ENCODE assay signal across 17 cellular contexts in genomic region chr7:50357346-50357745, GRCh38. TPM values are rescaled to one million over a fixed set of nuclear protein-coding genes. Genes with fewer than 3 reads are reported as not detected.
DNase-seq lines count a peak whose midpoint lies in the region; ATAC-seq, FAIRE-seq and TF ChIP-seq lines count a peak whose summit lies in the region.
"Had no signal": no experiment of that assay in that cellular context is flagged by ENCODE, and none has a peak within 500 bp of the region (broad histone marks: within the 10 kb centered on the region; RNA-seq: fewer than 3 reads in every experiment).

No MANE protein-coding gene starts in this region.

- H3K9me1 ChIP-seq in K562 (ENCODE audit: control insufficient read depth, insufficient read depth, low read length) = no peaks in the 10 kb centered on the region

- H3K27ac ChIP-seq in Peyer's patch (peak overlapping the region in 3 of 4 donors; percentile 59 to 75 (median 74)), K562 (ENCODE audit: extremely low read depth, low read depth, low read length) (peak overlapping the region; percentile 90), suprapubic skin (no peak overlapping the region)
- H3K27ac ChIP-seq: ascending aorta, uterus, WERI-Rb-1 had no signal

- WGBS in K562 (ENCODE audit: insufficient coverage, low coverage, missing lambda C conversion rate) = 93% methylated on average over 5 of the region's 5 CpGs
- WGBS in suprapubic skin = 70% methylated on average over 5 of the region's 5 CpGs

- no peak for TF ChIP-seq POLR2A in Peyer's patch (IDR thresholded peaks at IDR 0.05)
- TF ChIP-seq POLR2A in K562 (conservative IDR thresholded peaks at IDR 0.05) = no peak
- no peak for TF ChIP-seq POLR2A in suprapubic skin (IDR thresholded peaks at IDR 0.05)

- H3K4me2 ChIP-seq in K562 (ENCODE audit: insufficient read depth, low read length) = no peak overlapping the region

- no peaks in the 10 kb centered on the region for H4K20me1 ChIP-seq in K562 (replicated peaks; ENCODE audit: control insufficient read depth, insufficient read depth, low read length)

- H3K9ac ChIP-seq in K562 (ENCODE audit: insufficient read depth in 1 of 2, low read depth in 2 of 2, low read length in 2 of 2) = no peak overlapping the region

- peaks cover 73% of the 10 kb centered on the region for H3K36me3 Mint-ChIP-seq in activated CD8-positive, alpha-beta memory T cell treated with anti-CD3 and anti-CD28 coated beads, Interleukin-2, amount 10 ng/mL, durations not matched to agents 7 days and 5 days
- H3K36me3 Mint-ChIP-seq in stimulated activated memory B cell treated with anti-CD40 and anti-IgM and Interleukin-4, amounts not matched to agents 10 μg/mL and 1 μg/mL and 100 μg/mL, for 72 hours = peaks cover 78% of the 10 kb centered on the region

- FAIRE-seq in K562 (lab: Jason Lieb, UNC) = no peak

- H3K27me3 ChIP-seq in Peyer's patch (no peaks in the 10 kb centered on the region), K562 (ENCODE audit: control insufficient read depth in 2 of 2, insufficient read depth in 2 of 2, low read length in 2 of 2) (no peaks in the 10 kb centered on the region), suprapubic skin (no peaks in the 10 kb centered on the region)
- H3K27me3 ChIP-seq: ascending aorta, uterus had no signal

- H3K4me3 ChIP-seq in Peyer's patch (no peak overlapping the region), K562 (no peak overlapping the region), suprapubic skin (no peak overlapping the region), mucosa of descending colon (no peak overlapping the region)
- H3K4me3 ChIP-seq: ascending aorta, MG63, uterus had no signal

- H3K36me3 ChIP-seq in Peyer's patch (no peaks in the 10 kb centered on the region), K562 (ENCODE audit: control insufficient read depth, insufficient read depth, low read length) (peaks cover 69% of the 10 kb centered on the region), suprapubic skin (no peaks in the 10 kb centered on the region), mucosa of descending colon (ENCODE audit: low read depth) (no peaks in the 10 kb centered on the region)
- H3K36me3 ChIP-seq: ascending aorta, MG63, uterus, WERI-Rb-1 had no signal

- H3K9me3 Mint-ChIP-seq in activated CD8-positive, alpha-beta memory T cell treated with anti-CD3 and anti-CD28 coated beads, Interleukin-2, amount 10 ng/mL, durations not matched to agents 7 days and 5 days (ENCODE audit: low read depth) = no peaks in the 10 kb centered on the region
- H3K9me3 Mint-ChIP-seq in stimulated activated memory B cell treated with anti-CD40 and anti-IgM and Interleukin-4, amounts not matched to agents 10 μg/mL and 1 μg/mL and 100 μg/mL, for 72 hours = peaks cover 3% of the 10 kb centered on the region
- H3K9me3 Mint-ChIP-seq: HFFc6 had no signal

- ATAC-seq in activated CD8-positive, alpha-beta memory T cell treated with anti-CD3 and anti-CD28 coated beads, Interleukin-2, amount 10 ng/mL, durations not matched to agents 7 days and 5 days = no peak
- ATAC-seq in K562 (no peak), GM19328 (IDR thresholded peaks at IDR 0.05; ENCODE audit: unreplicated experiment) (no peak), mucosa of descending colon (no peak)
- ATAC-seq in stimulated activated memory B cell treated with anti-CD40 and anti-IgM and Interleukin-4, amounts not matched to agents 10 μg/mL and 1 μg/mL and 100 μg/mL, for 72 hours = no peak

- no peak overlapping the region for H2AFZ ChIP-seq in K562 (ENCODE audit: low read depth, low read length)

- H3K79me2 ChIP-seq in K562 (ENCODE audit: control insufficient read depth, insufficient read depth, low read length) = peaks cover 74% of the 10 kb centered on the region

- no TSS peak for BruUV-seq in K562 (replicated peaks; lab: Mats Ljungman, UMichigan)

- H3K4me1 ChIP-seq in Peyer's patch (peaks cover 0 to 7% (median 0%) of the 10 kb centered on the region in 4 donors), K562 (replicated peaks in 1 of 2; ENCODE audit: control insufficient read depth in 2 of 2, insufficient read depth in 2 of 2, low read length in 2 of 2) (peaks cover 59 to 83% of the 10 kb centered on the region in 2 experiments), suprapubic skin (no peaks in the 10 kb centered on the region), mucosa of descending colon (ENCODE audit: low read depth) (no peaks in the 10 kb centered on the region)
- H3K4me1 ChIP-seq: ascending aorta, uterus had no signal

- no peak for TF ChIP-seq RAD21 in K562 (CRISPR knock-in tag; conservative IDR thresholded peaks at IDR 0.05 in 1 of 2, IDR thresholded peaks at IDR 0.05 in 1 of 2)

- in situ Hi-C loops in K562 (cut with MboI) = no loop called here

- peaks cover 95% of the 10 kb centered on the region for H3K4me1 Mint-ChIP-seq in activated CD8-positive, alpha-beta memory T cell treated with anti-CD3 and anti-CD28 coated beads, Interleukin-2, amount 10 ng/mL, durations not matched to agents 7 days and 5 days
- H3K4me1 Mint-ChIP-seq in stimulated activated memory B cell treated with anti-CD40 and anti-IgM and Interleukin-4, amounts not matched to agents 10 μg/mL and 1 μg/mL and 100 μg/mL, for 72 hours = peaks cover 86% of the 10 kb centered on the region

- peak overlapping the region; percentile 91 for H3K27ac Mint-ChIP-seq in activated CD8-positive, alpha-beta memory T cell treated with anti-CD3 and anti-CD28 coated beads, Interleukin-2, amount 10 ng/mL, durations not matched to agents 7 days and 5 days
- H3K27ac Mint-ChIP-seq in stimulated activated memory B cell treated with anti-CD40 and anti-IgM and Interleukin-4, amounts not matched to agents 10 μg/mL and 1 μg/mL and 100 μg/mL, for 72 hours = peak overlapping the region; percentile 86
- H3K27ac Mint-ChIP-seq: HFFc6 had no signal

- H3K4me3 Mint-ChIP-seq in activated CD8-positive, alpha-beta memory T cell treated with anti-CD3 and anti-CD28 coated beads, Interleukin-2, amount 10 ng/mL, durations not matched to agents 7 days and 5 days = peak overlapping the region; percentile 16
- no peak overlapping the region for H3K4me3 Mint-ChIP-seq in stimulated activated memory B cell treated with anti-CD40 and anti-IgM and Interleukin-4, amounts not matched to agents 10 μg/mL and 1 μg/mL and 100 μg/mL, for 72 hours
- H3K4me3 Mint-ChIP-seq: HFFc6 had no signal

- H3K27me3 Mint-ChIP-seq in activated CD8-positive, alpha-beta memory T cell treated with anti-CD3 and anti-CD28 coated beads, Interleukin-2, amount 10 ng/mL, durations not matched to agents 7 days and 5 days = no peaks in the 10 kb centered on the region
- H3K27me3 Mint-ChIP-seq in stimulated activated memory B cell treated with anti-CD40 and anti-IgM and Interleukin-4, amounts not matched to agents 10 μg/mL and 1 μg/mL and 100 μg/mL, for 72 hours = no peaks in the 10 kb centered on the region

- intact Hi-C loops in K562 (cut with micrococcal nuclease) (no loop called here), mucosa of descending colon (cut with DNase I, micrococcal nuclease) (no loop called here)

- TF ChIP-seq CTCF in Peyer's patch (IDR thresholded peaks at IDR 0.05) (no peak), K562 (IDR thresholded peaks at IDR 0.05 in 2 of 3, conservative IDR thresholded peaks at IDR 0.05 in 1 of 3; ENCODE audit: insufficient read depth in 2 of 3, low read depth in 1 of 3, low read length in 3 of 3) (no peak), suprapubic skin (IDR thresholded peaks at IDR 0.05) (no peak), mucosa of descending colon (IDR thresholded peaks at IDR 0.05) (no peak)

- DNase-seq in activated CD8-positive, alpha-beta memory T cell treated with anti-CD3 and anti-CD28 coated beads, Interleukin-2, amount 10 ng/mL, durations not matched to agents 7 days and 5 days = no peak
- DNase-seq in activated CD8-positive, alpha-beta memory T cell treated with anti-CD3 and anti-CD28 coated beads, Interleukin-2, amount 50 U/mL, for 48 hours = no peak
- DNase-seq in Peyer's patch (no peak), K562 (ENCODE audit: extremely low read depth in 1 of 4, low spot score in 3 of 4) (no peak), suprapubic skin (ENCODE audit: low spot score in 2 of 2) (no peak), mucosa of descending colon (no peak)
- DNase-seq: COR-L47, HFFc6, MG63, NCI-H1694, NCI-H345, RPMI8226, uterus, WERI-Rb-1 had no signal

- CTCF ChIA-PET in activated CD8-positive, alpha-beta memory T cell treated with anti-CD3 and anti-CD28 coated beads, Interleukin-2, amount 10 ng/mL, durations not matched to agents 7 days and 5 days (lab: Charles Lee) = interaction anchor here (0.7 to 12.2 kb wide), 5 partner anchors 7 to 84 kb away, joined by 3 to 207 read pairs (median 3); no protein-coding TSS in a partner anchor
- CTCF ChIA-PET in K562 (lab: Yijun Ruan, JAX; ENCODE audit: low intra/inter-chr PET ratio) = no interaction called here

- no peak for TF ChIP-seq EP300 in K562 (IDR thresholded peaks at IDR 0.05; ENCODE audit: low read length)
- TF ChIP-seq EP300 in suprapubic skin (IDR thresholded peaks at IDR 0.05) = no peak

- POLR2A ChIA-PET in K562 (lab: Yijun Ruan, JAX) = interaction anchor here (0.8 to 1.6 kb wide), 2 partner anchors 12 to 37 kb away, joined by 3 read pairs; no protein-coding TSS in a partner anchor

- H3K9me3 ChIP-seq in Peyer's patch (no peaks in the 10 kb centered on the region), K562 (replicated peaks; ENCODE audit: control insufficient read depth, insufficient read depth, low read depth, low read length) (no peaks in the 10 kb centered on the region), suprapubic skin (no peaks in the 10 kb centered on the region), mucosa of descending colon (no peaks in the 10 kb centered on the region)
- H3K9me3 ChIP-seq: ascending aorta, MG63, uterus had no signal

RNA-seq across cellular contexts. Expression of gene IKZF1, which starts 52.8 kb away (rescaled TPM):
- 100 to 1,000 TPM; 348 to 374 TPM for total RNA-seq in activated CD8-positive, alpha-beta memory T cell treated with anti-CD3 and anti-CD28 coated beads, Interleukin-2, amount 10 ng/mL, durations not matched to agents 7 days and 5 days
- 100 to 1,000 TPM in 1 of 4 donors, 10 to 100 TPM in 3; 25.3 to 108 (median 31.7) TPM for total RNA-seq in Peyer's patch
- 53.3 and 122 TPM in 2 replicates for total RNA-seq in K562 (2011; cell fraction: chromatin; rRNA removed; ENCODE audit: low replicate concordance)
- 37.5 and 50.9 TPM in 2 replicates for total RNA-seq in K562 (2011; cell fraction: nucleolus; rRNA removed)
- 76.8 and 139 TPM in 2 replicates for total RNA-seq in K562 (2011; cell fraction: nucleoplasm; rRNA removed)
- total RNA-seq in K562 (2014; rRNA removed) = 66.5 and 98.0 TPM in 2 replicates
- 43.8 and 45.6 TPM in 2 replicates for total RNA-seq in K562 (2014; rRNA removed; fragmentation: Illumina TruSeq; extraction: Trizol)
- total RNA-seq in K562 (2015; rRNA removed; fragmentation: Illumina TruSeq; extraction: Trizol) = 43.4 and 44.7 TPM in 2 replicates
- total RNA-seq in K562 (2021) = 85.3 and 96.6 TPM in 2 replicates
- polyA plus RNA-seq in K562 (2011; rRNA removed) = 28.4 and 36.2 TPM in 2 replicates
- 34.4 and 57.9 TPM in 2 replicates for polyA plus RNA-seq in K562 (2011; cell fraction: cytosol; rRNA removed)
- 43.0 and 50.8 TPM in 2 replicates for polyA plus RNA-seq in K562 (2011; cell fraction: nucleus; rRNA removed)
- 35.8 and 46.0 TPM in 2 replicates for polyA plus RNA-seq in K562 (2012)
- polyA plus RNA-seq in K562 (2014; fragmentation: Illumina TruSeq; extraction: Trizol) = 37.3 and 50.3 TPM in 2 replicates
- 10 to 100 TPM; 12.6 to 14.7 TPM for polyA plus RNA-seq in K562 (2014; fragmentation: Nextera tagmentation; extraction: Ambion mirVana)
- polyA plus RNA-seq in K562 (2014; rRNA removed) = 30.9 and 37.2 TPM in 2 replicates
- polyA minus RNA-seq in K562 (2011; rRNA and poly(A)+ RNA removed) = 82.8 and 85.1 TPM in 2 replicates
- polyA minus RNA-seq in K562 (2011; cell fraction: cytosol; rRNA and poly(A)+ RNA removed) = 60.8 and 72.3 TPM in 2 replicates
- 77.0 and 96.0 TPM in 2 replicates for polyA minus RNA-seq in K562 (2011; cell fraction: nucleus; rRNA and poly(A)+ RNA removed)
- total RNA-seq in suprapubic skin = 10 to 100 TPM in 1 of 4 donors, 1 to 10 TPM in 3; 3.2 to 17.5 (median 6.2) TPM
- 10 to 100 TPM in 1 of 3 donors, 1 to 10 TPM in 2; 7.8 to 14.9 (median 8.8) TPM for total RNA-seq in mucosa of descending colon
- total RNA-seq: HFFc6 had no signal
